ENCODE assay signal across 31 cellular contexts in genomic region chr2:101355561-101356130, GRCh38. TPM values are rescaled to one million over a fixed set of nuclear protein-coding genes. Genes with fewer than 3 reads are reported as not detected.
DNase-seq lines count a peak whose midpoint lies in the region; ATAC-seq and TF ChIP-seq lines count a peak whose summit lies in the region.
"Had no signal": no experiment of that assay in that cellular context is flagged by ENCODE, and none has a peak within 500 bp of the region (broad histone marks: within the 10 kb centered on the region; RNA-seq: fewer than 3 reads in every experiment).

No MANE protein-coding gene starts in this region.

- H3K27me3 Mint-ChIP-seq in MCF 10A (ENCODE audit: insufficient read depth, unreplicated experiment) (no peaks in the 10 kb centered on the region), nephron progenitor cell (ENCODE audit: low read depth, poor library complexity) (no peaks in the 10 kb centered on the region)
- no peaks in the 10 kb centered on the region for H3K27me3 Mint-ChIP-seq in CD8-positive, alpha-beta T cell (ENCODE audit: low read depth)
- H3K27me3 Mint-ChIP-seq: activated CD4-positive, alpha-beta memory T cell treated with anti-CD3 and anti-CD28 coated beads for 36 hours; CD4-positive, CD25-positive, alpha-beta regulatory T cell had no signal

- H3K27ac ChIP-seq in breast epithelium, result no peak overlapping the region
- peak overlapping the region; percentile 98 for H3K27ac ChIP-seq in RWPE2 (ENCODE audit: poor library complexity, severe bottlenecking)
- no peak overlapping the region for H3K27ac ChIP-seq in CD8-positive, alpha-beta T cell (ENCODE audit: low read depth, low read length)
- H3K27ac ChIP-seq: adrenal gland, body of pancreas, gastroesophageal sphincter, skin epidermis, suprapubic skin had no signal

- intact Hi-C loops in MCF 10A (cut with micrococcal nuclease) (no loop called here), breast epithelium (cut with DNase I; ENCODE audit: low total_unique reads) (no loop called here)
- intact Hi-C loops in CD8-positive, alpha-beta T cell (cut with DNase I, micrococcal nuclease), result no loop called here

- BruUV-seq in MCF 10A (replicated peaks; lab: Mats Ljungman, UMichigan), result no TSS peak

- ATAC-seq in RWPE2 (ENCODE audit: low read depth), result peak; percentile 66
- ATAC-seq in HG03139 (IDR thresholded peaks at IDR 0.05; ENCODE audit: unreplicated experiment), result no peak
- ATAC-seq in CD8-positive, alpha-beta T cell, result no peak
- ATAC-seq: A549; body of pancreas; gastroesophageal sphincter; natural killer cell treated with Interleukin-12 subunit alpha and Interleukin-12 subunit beta and Interleukin-15 and Interleukin-18, amount 100 ng/mL, for 72 hours had no signal

- DNase-seq in MCF 10A (ENCODE audit: unreplicated experiment) (peak; percentile 17), breast epithelium (ENCODE audit: low spot score in 2 of 2) (no peak), RWPE2 (ENCODE audit: low spot score) (no peak), fibroblast of mammary gland (ENCODE audit: low read depth) (peak; percentile 31), KG1 (lab: John Stamatoyannopoulos, UW) (no peak), nephron progenitor cell (no peak)
- DNase-seq in CD8-positive, alpha-beta T cell, result no peak
- DNase-seq: activated CD4-positive, alpha-beta memory T cell treated with anti-CD3 and anti-CD28 coated beads for 36 hours; activated CD4-positive, CD25-positive, alpha-beta regulatory T cell; activated CD8-positive, alpha-beta memory T cell treated with anti-CD3 and anti-CD28 coated beads, Interleukin-2, amount 50 U/mL, for 4 hours; activated naive CD4-positive, alpha-beta T cell treated with anti-CD3 and anti-CD28 coated beads for 36 hours; adrenal gland; body of pancreas; CD4-positive, CD25-positive, alpha-beta regulatory T cell; cerebellar nuclear complex; dermis blood vessel endothelial cell; GOT3; kidney glomerular epithelial cell; MV-4-11; NCI-H146; NCI-H510A; stimulated activated naive CD4-positive, alpha-beta T cell; T-helper 1 cell had no signal

- peak overlapping the region; percentile 19 for H3K4me3 Mint-ChIP-seq in MCF 10A (ENCODE audit: unreplicated experiment)
- no peak overlapping the region for H3K4me3 Mint-ChIP-seq in nephron progenitor cell
- no peak overlapping the region for H3K4me3 Mint-ChIP-seq in CD8-positive, alpha-beta T cell
- H3K4me3 Mint-ChIP-seq: activated CD4-positive, alpha-beta memory T cell treated with anti-CD3 and anti-CD28 coated beads for 36 hours; activated naive CD4-positive, alpha-beta T cell treated with anti-CD3 and anti-CD28 coated beads for 36 hours; CD4-positive, CD25-positive, alpha-beta regulatory T cell; natural killer cell treated with Interleukin-12 subunit alpha and Interleukin-12 subunit beta and Interleukin-15 and Interleukin-18, amount 100 ng/mL, for 72 hours had no signal

- CTCF ChIA-PET in MCF 10A (lab: Yijun Ruan, JAX), result interaction anchor here (0.6 to 1.2 kb wide), 5 partner anchors 12 to 1421 kb away, joined by 3 to 6 read pairs (median 3); partner anchors contain the start of gene CREG2
- CTCF ChIA-PET in CD8-positive, alpha-beta T cell (lab: Charles Lee), result interaction anchor here (6.4 kb wide), 1 partner anchor 15 kb away, joined by 45 read pairs; no protein-coding TSS in a partner anchor

- H3K9me3 Mint-ChIP-seq in MCF 10A (ENCODE audit: unreplicated experiment), result no peaks in the 10 kb centered on the region
- H3K9me3 Mint-ChIP-seq in nephron progenitor cell, result no peaks in the 10 kb centered on the region
- no peaks in the 10 kb centered on the region for H3K9me3 Mint-ChIP-seq in CD8-positive, alpha-beta T cell
- H3K9me3 Mint-ChIP-seq: activated CD4-positive, alpha-beta memory T cell treated with anti-CD3 and anti-CD28 coated beads for 36 hours; activated naive CD4-positive, alpha-beta T cell treated with anti-CD3 and anti-CD28 coated beads for 36 hours; natural killer cell treated with Interleukin-12 subunit alpha and Interleukin-12 subunit beta and Interleukin-15 and Interleukin-18, amount 100 ng/mL, for 72 hours had no signal

- no peak for TF ChIP-seq POLR2A in breast epithelium (IDR thresholded peaks at IDR 0.05)

- H3K27me3 ChIP-seq in breast epithelium, result no peaks in the 10 kb centered on the region
- H3K27me3 ChIP-seq in RWPE2 (ENCODE audit: insufficient read depth, poor library complexity, severe bottlenecking), result no peaks in the 10 kb centered on the region
- H3K27me3 ChIP-seq in CD8-positive, alpha-beta T cell (ENCODE audit: insufficient read depth, low read length), result no peaks in the 10 kb centered on the region
- H3K27me3 ChIP-seq: adrenal gland, body of pancreas, gastroesophageal sphincter, suprapubic skin had no signal

- H3K9me3 ChIP-seq in breast epithelium (no peaks in the 10 kb centered on the region), RWPE2 (ENCODE audit: severe bottlenecking) (no peaks in the 10 kb centered on the region)
- H3K9me3 ChIP-seq in CD8-positive, alpha-beta T cell (ENCODE audit: low read length), result no peaks in the 10 kb centered on the region
- H3K9me3 ChIP-seq: A549, adrenal gland, body of pancreas, gastroesophageal sphincter, suprapubic skin had no signal

- H3K4me1 ChIP-seq in breast epithelium, result no peaks in the 10 kb centered on the region
- H3K4me1 ChIP-seq in RWPE2 (ENCODE audit: insufficient read depth, poor library complexity, severe bottlenecking), result peaks cover 39% of the 10 kb centered on the region
- no peaks in the 10 kb centered on the region for H3K4me1 ChIP-seq in CD8-positive, alpha-beta T cell (ENCODE audit: insufficient read depth, low read length)
- H3K4me1 ChIP-seq: body of pancreas, gastroesophageal sphincter had no signal

- H3K27ac Mint-ChIP-seq in MCF 10A (ENCODE audit: low read depth, unreplicated experiment) (peak overlapping the region; percentile 17), nephron progenitor cell (no peak overlapping the region)
- no peak overlapping the region for H3K27ac Mint-ChIP-seq in CD8-positive, alpha-beta T cell
- H3K27ac Mint-ChIP-seq: activated CD4-positive, alpha-beta memory T cell treated with anti-CD3 and anti-CD28 coated beads for 36 hours; activated naive CD4-positive, alpha-beta T cell treated with anti-CD3 and anti-CD28 coated beads for 36 hours; CD4-positive, CD25-positive, alpha-beta regulatory T cell; natural killer cell treated with Interleukin-12 subunit alpha and Interleukin-12 subunit beta and Interleukin-15 and Interleukin-18, amount 100 ng/mL, for 72 hours had no signal

- POLR2A ChIA-PET in MCF 10A (lab: Yijun Ruan, JAX), result interaction anchor here (0.6 to 1.7 kb wide), 4 partner anchors 10 to 49 kb away, joined by 3 to 5 read pairs (median 4); no protein-coding TSS in a partner anchor
- POLR2A ChIA-PET in CD8-positive, alpha-beta T cell (lab: Charles Lee), result interaction anchor here (0.7 kb wide), 1 partner anchor 47 kb away, joined by 3 read pairs; the partner anchor contains the start of gene RNF149

- H3K36me3 Mint-ChIP-seq in MCF 10A (ENCODE audit: insufficient read depth, unreplicated experiment) (no peaks in the 10 kb centered on the region), nephron progenitor cell (ENCODE audit: low read depth) (no peaks in the 10 kb centered on the region)
- H3K36me3 Mint-ChIP-seq in CD8-positive, alpha-beta T cell, result no peaks in the 10 kb centered on the region
- H3K36me3 Mint-ChIP-seq: activated CD4-positive, alpha-beta memory T cell treated with anti-CD3 and anti-CD28 coated beads for 36 hours; CD4-positive, CD25-positive, alpha-beta regulatory T cell; natural killer cell treated with Interleukin-12 subunit alpha and Interleukin-12 subunit beta and Interleukin-15 and Interleukin-18, amount 100 ng/mL, for 72 hours had no signal

- TF ChIP-seq CTCF in MCF 10A (IDR thresholded peaks at IDR 0.05; ENCODE audit: unreplicated experiment) (no peak), breast epithelium (IDR thresholded peaks at IDR 0.05) (no peak), RWPE2 (IDR thresholded peaks at IDR 0.05; ENCODE audit: poor library complexity, severe bottlenecking) (no peak), fibroblast of mammary gland (conservative IDR thresholded peaks at IDR 0.05; ENCODE audit: control insufficient read depth, insufficient read depth, low read depth, low read length) (no peak), nephron progenitor cell (IDR thresholded peaks at IDR 0.05) (no peak)
- TF ChIP-seq CTCF in CD8-positive, alpha-beta T cell (IDR thresholded peaks at IDR 0.05), result no peak

- no peaks in the 10 kb centered on the region for H3K36me3 ChIP-seq in breast epithelium
- no peaks in the 10 kb centered on the region for H3K36me3 ChIP-seq in RWPE2 (ENCODE audit: low read depth)
- no peaks in the 10 kb centered on the region for H3K36me3 ChIP-seq in CD8-positive, alpha-beta T cell (ENCODE audit: insufficient read depth, low read length)
- H3K36me3 ChIP-seq: adrenal gland, gastroesophageal sphincter, suprapubic skin had no signal

- H3K4me1 Mint-ChIP-seq in MCF 10A (ENCODE audit: insufficient read depth, unreplicated experiment), result peaks cover 32% of the 10 kb centered on the region
- H3K4me1 Mint-ChIP-seq in nephron progenitor cell, result no peaks in the 10 kb centered on the region
- peaks cover 5% of the 10 kb centered on the region for H3K4me1 Mint-ChIP-seq in CD8-positive, alpha-beta T cell (ENCODE audit: low read depth)

- no peak overlapping the region for H3K4me3 ChIP-seq in breast epithelium
- no peak overlapping the region for H3K4me3 ChIP-seq in RWPE2 (ENCODE audit: severe bottlenecking)
- H3K4me3 ChIP-seq in fibroblast of mammary gland (ENCODE audit: control insufficient read depth, low read depth, low read length), result no peak overlapping the region
- H3K4me3 ChIP-seq in CD8-positive, alpha-beta T cell (ENCODE audit: low read depth, low read length), result no peak overlapping the region
- H3K4me3 ChIP-seq: A549, adrenal gland, body of pancreas, gastroesophageal sphincter, lung, skin epidermis, suprapubic skin had no signal

RNA-seq across cellular contexts. Expression of gene CREG2, which starts 31.7 kb away (rescaled TPM):
- total RNA-seq in MCF 10A (2022), result not detected in 2 replicates
- total RNA-seq in breast epithelium, result under 1 TPM in 1 of 3 donors, not detected in 2; under 0.01 TPM
- not detected for total RNA-seq in CD8-positive, alpha-beta T cell
- total RNA-seq: activated CD4-positive, alpha-beta memory T cell treated with anti-CD3 and anti-CD28 coated beads for 36 hours; activated naive CD4-positive, alpha-beta T cell treated with anti-CD3 and anti-CD28 coated beads for 36 hours; body of pancreas; natural killer cell treated with Interleukin-12 subunit alpha and Interleukin-12 subunit beta and Interleukin-15 and Interleukin-18, amount 100 ng/mL, for 72 hours; osteocyte had no signal

RNA-seq across cellular contexts. Expression of gene RNF149, which starts 47.1 kb away (rescaled TPM):
- total RNA-seq in MCF 10A (2022) (34.7 and 34.8 TPM in 2 replicates), breast epithelium (100 to 1,000 TPM in 1 of 3 donors, 10 to 100 TPM in 2; 65.6 to 101 (median 75.4) TPM)
- total RNA-seq in CD8-positive, alpha-beta T cell, result 100 to 1,000 TPM; 128 to 129 TPM

Comparison
In these comparisons a context has a peak if more than half of its experiments do, and no peak if none do; other contexts are left out.
1. DNase-seq: peak in MCF 10A (single experiment) and fibroblast of mammary gland (single experiment); none in breast epithelium (0 of 2), RWPE2 (single experiment), KG1 (single experiment), nephron progenitor cell (single experiment) and CD8-positive, alpha-beta T cell (0 of 7).